ENCODE assay signal across 8 cellular contexts in genomic region chr3:197713477-197713822, GRCh38. TPM values are rescaled to one million over a fixed set of nuclear protein-coding genes. Genes with fewer than 3 reads are reported as not detected.
DNase-seq lines count a peak whose midpoint lies in the region; ATAC-seq and TF ChIP-seq lines count a peak whose summit lies in the region.

No MANE protein-coding gene starts in this region.

- WGBS in gastroesophageal sphincter (ENCODE audit: low coverage in 1 of 2), 2 donors, result 65 to 92% methylated on average over 2 to 4 of the region's 4 CpGs
- 28 to 36% methylated on average over 4 of the region's 4 CpGs for WGBS in thyroid gland, 2 donors

- intact Hi-C loops in Panc1 (cut with micrococcal nuclease; ENCODE audit: unreplicated experiment) (no loop called here), thyroid gland (cut with DNase I) (no loop called here)

- CTCF ChIA-PET in Panc1 (lab: Charles Lee), result no interaction called here

- H3K27me3 ChIP-seq in Panc1 (ENCODE audit: control insufficient read depth, insufficient read depth, low read length), result no peaks in the 10 kb centered on the region
- no peaks in the 10 kb centered on the region for H3K27me3 ChIP-seq in gastroesophageal sphincter
- no peaks in the 10 kb centered on the region for H3K27me3 ChIP-seq in thyroid gland

- DNase-seq in activated T-cell treated with anti-CD3 and anti-CD28 coated beads, Interleukin-2, amount 50 U/mL, for 24 hours, result no peak
- no peak for DNase-seq in activated T-cell treated with anti-CD3 and anti-CD28 coated beads, Interleukin-2, amount 50 U/mL, for 48 hours
- DNase-seq in Panc1 (ENCODE audit: low read depth, low spot score) (no peak), thyroid gland (no peak), omental fat pad (ENCODE audit: low spot score) (no peak), NCI-H1694 treated with DMSO at 0.1 percent for 48 hours (lab: John Stamatoyannopoulos, UW) (no peak)
- DNase-seq in stimulated activated naive CD4-positive, alpha-beta T cell (lab: John Stamatoyannopoulos, UW), result no peak

- H3K4me3 ChIP-seq in Panc1 (ENCODE audit: low read depth in 2 of 2, low read length in 2 of 2) (peak overlapping the region in 1 of 2 experiments; percentile 62; a peak in 2 of 4 replicates), gastroesophageal sphincter (no peak overlapping the region), thyroid gland (replicated peaks in 1 of 3) (no peak overlapping the region)

- peaks cover 18% of the 10 kb centered on the region for H3K4me1 ChIP-seq in Panc1 (ENCODE audit: control insufficient read depth, insufficient read depth, low read length)
- peaks cover 7 to 28% (median 14%) of the 10 kb centered on the region in 3 donors for H3K4me1 ChIP-seq in gastroesophageal sphincter
- H3K4me1 ChIP-seq in thyroid gland, result peaks cover 13 to 31% of the 10 kb centered on the region in 2 donors

- POLR2A ChIA-PET in Panc1 (lab: Charles Lee), result interaction anchor here (0.9 kb wide), 1 partner anchor 25 kb away, joined by 4 read pairs; no protein-coding TSS in a partner anchor

- H3K9me3 ChIP-seq in Panc1 (ENCODE audit: control insufficient read depth, insufficient read depth, low read depth, low read length) (no peaks in the 10 kb centered on the region), gastroesophageal sphincter (no peaks in the 10 kb centered on the region), thyroid gland (no peaks in the 10 kb centered on the region)

- in situ Hi-C loops in Panc1 (cut with HindIII; ENCODE audit: low pct_unique_long_range_greater_than_20kb, low sequenced_read_pairs), result no loop called here

- no TSS peak for BruUV-seq in Panc1 (replicated peaks; lab: Mats Ljungman, UMichigan)

- H3K36me3 ChIP-seq in Panc1 (ENCODE audit: control insufficient read depth, insufficient read depth, low read length) (no peaks in the 10 kb centered on the region), gastroesophageal sphincter (peaks cover 0 to 39% of the 10 kb centered on the region in 2 donors), thyroid gland (no peaks in the 10 kb centered on the region)

- H3K27ac Mint-ChIP-seq in activated T-cell treated with anti-CD3 and anti-CD28 coated beads, Interleukin-2, amount 50 U/mL, for 24 hours, result peak overlapping the region; percentile 94

- H3K4me3 Mint-ChIP-seq in activated T-cell treated with anti-CD3 and anti-CD28 coated beads, Interleukin-2, amount 50 U/mL, for 24 hours, result no peak overlapping the region

- H3K27ac ChIP-seq in Panc1 (ENCODE audit: low read length) (peak overlapping the region; percentile 42), gastroesophageal sphincter (peak overlapping the region; percentile 82 to 97 (median 92)), thyroid gland (peak overlapping the region; percentile 71 to 92 (median 92))

- peaks cover 50% of the 10 kb centered on the region for H3K36me3 Mint-ChIP-seq in activated T-cell treated with anti-CD3 and anti-CD28 coated beads, Interleukin-2, amount 50 U/mL, for 24 hours (ENCODE audit: low read depth)

- TF ChIP-seq EP300 in gastroesophageal sphincter (IDR thresholded peaks at IDR 0.05), result no peak

- ATAC-seq in Panc1 (peak; percentile 50), gastroesophageal sphincter (no peak), omental fat pad (ENCODE audit: low FRiP score) (no peak)

- TF ChIP-seq POLR2A in gastroesophageal sphincter (IDR thresholded peaks at IDR 0.05) (no peak), thyroid gland (IDR thresholded peaks at IDR 0.05) (no peak)

- TF ChIP-seq CTCF in Panc1 (IDR thresholded peaks at IDR 0.05) (no peak), gastroesophageal sphincter (IDR thresholded peaks at IDR 0.05) (no peak), thyroid gland (IDR thresholded peaks at IDR 0.05) (no peak), omental fat pad (IDR thresholded peaks at IDR 0.05) (no peak)

- peaks cover 41% of the 10 kb centered on the region for H3K4me1 Mint-ChIP-seq in activated T-cell treated with anti-CD3 and anti-CD28 coated beads, Interleukin-2, amount 50 U/mL, for 24 hours (ENCODE audit: low read depth)

- no peaks in the 10 kb centered on the region for H3K9me3 Mint-ChIP-seq in activated T-cell treated with anti-CD3 and anti-CD28 coated beads, Interleukin-2, amount 50 U/mL, for 24 hours

- H3K27me3 Mint-ChIP-seq in activated T-cell treated with anti-CD3 and anti-CD28 coated beads, Interleukin-2, amount 50 U/mL, for 24 hours, result no peaks in the 10 kb centered on the region

RNA-seq across cellular contexts. Expression of gene RUBCN, which starts 23.3 kb away (rescaled TPM):
- total RNA-seq in Panc1 (2021; ENCODE audit: unreplicated experiment) (37.9 TPM), gastroesophageal sphincter (10 to 100 TPM; 47.8 to 99.6 (median 60.1) TPM), thyroid gland (10 to 100 TPM; 36.8 to 56.7 (median 46.4) TPM), omental fat pad (10 to 100 TPM; 23.6 to 69.5 (median 39.4) TPM)
- polyA plus RNA-seq in Panc1 (2012; ENCODE audit: insufficient read length), result 19.8 TPM

RNA-seq across cellular contexts. Expression of gene FYTTD1, which starts 36.2 kb away (rescaled TPM):
- total RNA-seq in Panc1 (2021; ENCODE audit: unreplicated experiment), result 77.8 TPM
- polyA plus RNA-seq in Panc1 (2012; ENCODE audit: insufficient read length), result 49.7 TPM
- total RNA-seq in gastroesophageal sphincter, result 10 to 100 TPM; 69.1 to 88.1 (median 87.0) TPM
- total RNA-seq in thyroid gland, result 10 to 100 TPM; 34.2 to 46.2 (median 40.3) TPM
- total RNA-seq in omental fat pad, result 10 to 100 TPM; 44.3 to 62.1 (median 50.8) TPM

Comparison
In these comparisons a context has a peak if more than half of its experiments do, and no peak if none do; other contexts are left out.
1. H3K27ac ChIP-seq: peak in every context shown above with its lines; median percentile 92 in thyroid gland; 92 in gastroesophageal sphincter; 42 in Panc1.